ENCODE assay signal across 10 cellular contexts in the genomic region with DNA sequence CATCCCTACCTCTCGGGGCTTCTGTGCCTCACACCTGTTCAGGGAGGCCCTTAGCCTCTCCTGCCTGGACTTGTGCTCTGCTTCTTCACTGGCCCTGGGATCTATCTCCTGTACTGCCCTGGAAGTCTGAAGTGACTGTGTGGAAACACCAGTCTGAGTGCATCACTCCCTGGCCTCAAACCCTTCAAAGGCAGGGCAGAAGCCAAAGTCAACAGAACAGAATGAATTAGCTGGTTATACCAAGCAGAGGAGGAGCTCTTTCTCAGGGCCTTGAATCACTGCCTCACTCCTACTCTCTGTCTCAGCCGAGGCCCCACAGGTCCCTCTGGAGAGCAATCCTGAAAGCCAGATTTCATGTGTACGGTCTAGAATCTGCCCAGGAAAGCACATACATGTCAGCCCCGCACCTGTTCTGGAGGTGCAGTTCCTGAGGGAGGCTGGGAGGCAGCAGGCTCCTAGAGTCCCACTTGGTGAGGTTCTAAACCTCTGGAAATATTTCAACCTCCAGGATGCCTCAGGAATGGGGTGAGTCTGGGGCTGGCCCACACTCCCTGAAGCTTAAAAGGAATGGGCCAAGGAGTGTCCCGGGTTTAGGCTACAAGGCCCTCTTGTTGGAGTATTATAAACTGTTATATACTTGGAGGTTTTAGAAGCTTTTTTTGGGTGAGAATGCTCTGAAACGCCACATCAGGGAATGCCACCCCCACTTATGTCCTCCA.
DNase-seq lines count a peak whose midpoint lies in the region; ATAC-seq and TF ChIP-seq lines count a peak whose summit lies in the region.
"Had no signal": no experiment of that assay in that cellular context is flagged by ENCODE, and none has a peak within 500 bp of the region (broad histone marks: within the 10 kb centered on the region; RNA-seq: fewer than 3 reads in every experiment).

No MANE protein-coding gene starts in this region.

- peak; percentile 30 for ATAC-seq in activated T-helper 17 cell treated with anti-CD3 and anti-CD28 coated beads, Interleukin-2, amount 50 U/mL, for 72 hours (replicated peaks)
- ATAC-seq in heart right ventricle (peak in 7 of 8 donors; percentile 28 to 85 (median 66)), GM21367 (IDR thresholded peaks at IDR 0.05; ENCODE audit: unreplicated experiment) (no peak)

- no peak overlapping the region for H3K4me3 Mint-ChIP-seq in activated T-helper 17 cell treated with anti-CD3 and anti-CD28 coated beads, Interleukin-2, amount 50 U/mL, for 72 hours

- H3K27me3 ChIP-seq in heart right ventricle (no peaks in the 10 kb centered on the region), skeletal muscle satellite cell (ENCODE audit: control insufficient read depth, insufficient read depth, low read length) (no peaks in the 10 kb centered on the region)

- H3K4me2 ChIP-seq in skeletal muscle satellite cell (ENCODE audit: low read length) = peak overlapping the region; percentile 18

- 86 to 90% methylated on average over 6 of the region's 6 CpGs for WGBS in heart right ventricle, 2 donors

- intact Hi-C loops in heart right ventricle (cut with DNase I) = loop anchor here in 2 of 10 donors (10.0 kb wide), 1 partner anchor 442 kb away; no protein-coding TSS in a partner anchor

- H3K27ac Mint-ChIP-seq in activated T-helper 17 cell treated with anti-CD3 and anti-CD28 coated beads, Interleukin-2, amount 50 U/mL, for 72 hours = peak overlapping the region; percentile 53

- H3K36me3 ChIP-seq in heart right ventricle = no peaks in the 10 kb centered on the region
- no peaks in the 10 kb centered on the region for H3K36me3 ChIP-seq in skeletal muscle satellite cell (ENCODE audit: insufficient read depth, low read length)

- peak overlapping the region; percentile 8 for H3K9ac ChIP-seq in skeletal muscle satellite cell (ENCODE audit: low read depth, low read length)

- DNase-seq in H4 (ENCODE audit: low spot score) (peak; percentile 39), heart right ventricle (peak in 1 of 2 donors; percentile 20), GM20000 (ENCODE audit: low spot score) (no peak), NCI-H2107 treated with DMSO at 0.1 percent for 48 hours (lab: John Stamatoyannopoulos, UW; ENCODE audit: unreplicated experiment) (no peak), GDM1 (lab: John Stamatoyannopoulos, UW) (no peak)
- DNase-seq: NK-92 treated with Interleukin-12 subunit alpha and Interleukin-12 subunit beta, amount 100 ng/mL, for 24 hours; stimulated activated CD4-positive, alpha-beta T cell treated with anti-CD3 and anti-CD28 coated beads, Interleukin-4, amount 100 ng/mL, for 1 hour had no signal

- H3K4me3 ChIP-seq in heart right ventricle (no peak overlapping the region), skeletal muscle satellite cell (ENCODE audit: low read length) (no peak overlapping the region)

- no peak for TF ChIP-seq CTCF in heart right ventricle (IDR thresholded peaks at IDR 0.05)
- no peak for TF ChIP-seq CTCF in GM20000 (IDR thresholded peaks at IDR 0.05; ENCODE audit: extremely low read depth, missing control alignments)

- H3K27me3 Mint-ChIP-seq in activated T-helper 17 cell treated with anti-CD3 and anti-CD28 coated beads, Interleukin-2, amount 50 U/mL, for 72 hours = peaks cover 10% of the 10 kb centered on the region

- H3K9me3 ChIP-seq in heart right ventricle (no peaks in the 10 kb centered on the region), skeletal muscle satellite cell (replicated peaks; ENCODE audit: low read length) (no peaks in the 10 kb centered on the region)

- no peaks in the 10 kb centered on the region for H3K36me3 Mint-ChIP-seq in activated T-helper 17 cell treated with anti-CD3 and anti-CD28 coated beads, Interleukin-2, amount 50 U/mL, for 72 hours (ENCODE audit: low read depth)

- peak overlapping the region in 2 of 10 donors; percentile 30 to 54 for H3K27ac ChIP-seq in heart right ventricle

- peaks cover 0 to 38% (median 9%) of the 10 kb centered on the region in 9 donors for H3K4me1 ChIP-seq in heart right ventricle
- peaks cover 32% of the 10 kb centered on the region for H3K4me1 ChIP-seq in skeletal muscle satellite cell (ENCODE audit: control insufficient read depth, insufficient read depth, low read length)

- peaks cover 4% of the 10 kb centered on the region for H3K4me1 Mint-ChIP-seq in activated T-helper 17 cell treated with anti-CD3 and anti-CD28 coated beads, Interleukin-2, amount 50 U/mL, for 72 hours

- no peaks in the 10 kb centered on the region for H3K9me3 Mint-ChIP-seq in activated T-helper 17 cell treated with anti-CD3 and anti-CD28 coated beads, Interleukin-2, amount 50 U/mL, for 72 hours
